Comparison of ENCODE assay signal across 27 cellular contexts in the genomic region with DNA sequence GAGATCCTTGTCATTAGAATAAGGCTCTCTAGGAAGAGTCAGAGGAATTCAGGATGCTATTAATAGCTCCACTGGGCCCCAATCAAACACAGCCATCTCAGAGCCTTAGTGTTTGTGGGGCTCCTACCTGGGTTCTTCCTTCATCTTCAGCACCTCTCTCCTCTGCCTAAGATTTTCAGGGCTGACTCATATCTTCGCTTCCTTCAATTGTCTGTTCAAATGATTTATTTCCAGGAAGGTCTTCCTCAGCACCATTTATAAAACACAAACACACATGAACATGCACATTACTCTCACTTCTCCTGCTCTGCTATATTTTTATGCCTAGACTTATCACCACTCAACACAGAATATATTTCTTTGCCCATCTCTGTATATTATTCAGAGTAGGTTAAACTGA.
DNase-seq lines count a peak whose midpoint lies in the region; ATAC-seq and TF ChIP-seq lines count a peak whose summit lies in the region.
"Had no signal": no experiment of that assay in that cellular context is flagged by ENCODE, and none has a peak within 500 bp of the region (broad histone marks: within the 10 kb centered on the region; RNA-seq: fewer than 3 reads in every experiment).

No MANE protein-coding gene starts in this region.

- H3K36me3 ChIP-seq in GM23338 (ENCODE audit: insufficient read depth) (no peaks in the 10 kb centered on the region), PC-3 (ENCODE audit: low read depth, low read length) (no peaks in the 10 kb centered on the region), gastroesophageal sphincter (no peaks in the 10 kb centered on the region), sigmoid colon (no peaks in the 10 kb centered on the region)
- H3K36me3 ChIP-seq: neutrophil had no signal

- WGBS in gastroesophageal sphincter (ENCODE audit: low coverage in 1 of 2), 2 donors, result 82 to 94% methylated on average over 1 of the region's 1 CpG
- 89 to 90% methylated on average over 1 of the region's 1 CpG for WGBS in sigmoid colon, 2 donors

- intact Hi-C loops in PC-3 (cut with micrococcal nuclease), result loop anchor here (10.0 kb wide), 1 partner anchor 120 kb away; no protein-coding TSS in a partner anchor
- intact Hi-C loops in sigmoid colon (cut with DNase I), result loop anchor here (5.0 kb wide), 1 partner anchor 167 kb away; no protein-coding TSS in a partner anchor

- no peak overlapping the region for H3K27ac ChIP-seq in GM23338 (ENCODE audit: low read depth)
- no peak overlapping the region for H3K27ac ChIP-seq in PC-3 (ENCODE audit: low read length)
- H3K27ac ChIP-seq in gastroesophageal sphincter, result peak overlapping the region in 3 of 4 donors; percentile 43 to 88 (median 85)
- H3K27ac ChIP-seq in sigmoid colon, result peak overlapping the region; percentile 25 to 90 (median 86)
- H3K27ac ChIP-seq: neutrophil had no signal

- H3K4me3 ChIP-seq in GM23338 (no peak overlapping the region), PC-3 (ENCODE audit: low read length) (no peak overlapping the region), gastroesophageal sphincter (no peak overlapping the region), sigmoid colon (no peak overlapping the region)
- H3K4me3 ChIP-seq: lung, MG63 had no signal

- CTCF ChIA-PET in PC-3 (lab: Charles Lee), result no interaction called here

- H3K9ac ChIP-seq in PC-3 (ENCODE audit: low read length), result no peak overlapping the region

- POLR2A ChIA-PET in PC-3 (lab: Charles Lee; ENCODE audit: unreplicated experiment), result no interaction called here

- DNase-seq in GM23338 (ENCODE audit: low spot score) (no peak), PC-3 (peak; percentile 7), sigmoid colon (no peak)
- DNase-seq in stimulated activated CD4-positive, alpha-beta T cell treated with anti-CD3 and anti-CD28 coated beads, Interleukin-2, amount 100 ng/mL, for 24 hours, result no peak
- no peak for DNase-seq in activated T-cell treated with anti-CD3 and anti-CD28 coated beads, Interleukin-2, amount 50 U/mL, for 48 hours
- no peak for DNase-seq in central memory CD4-positive, alpha-beta T cell
- DNase-seq: aorta; CD4-positive, CD25-positive, alpha-beta regulatory T cell; effector CD8-positive, alpha-beta T cell; erythroblast; foreskin melanocyte; KBM-7; MG63; NCI-H2081 treated with DMSO at 0.1 percent for 48 hours; NCI-H345; NCI-H748 treated with DMSO at 0.1 percent for 48 hours; stimulated activated CD4-positive, alpha-beta T cell treated with anti-CD3 and anti-CD28 coated beads, Interleukin-12 subunit alpha, Interleukin-12 subunit beta, amount 100 ng/mL, for 4 hours; stimulated activated CD4-positive, alpha-beta T cell treated with anti-CD3 and anti-CD28 coated beads, Interleukin-4, amount 100 ng/mL, for 4 hours; stimulated activated naive CD4-positive, alpha-beta T cell; T-helper 9 cell had no signal

- no TSS peak for BruUV-seq in PC-3 (replicated peaks; lab: Mats Ljungman, UMichigan)

- H3K9me2 ChIP-seq in GM23338 (ENCODE audit: insufficient read depth), result no peaks in the 10 kb centered on the region
- no peaks in the 10 kb centered on the region for H3K9me2 ChIP-seq in PC-3 (replicated peaks; ENCODE audit: low read length)

- H3K4me1 Mint-ChIP-seq in GM23338, result peaks cover 16% of the 10 kb centered on the region

- no peaks in the 10 kb centered on the region for H3K36me3 Mint-ChIP-seq in GM23338 (ENCODE audit: low read depth)
- H3K36me3 Mint-ChIP-seq: CD4-positive, CD25-positive, alpha-beta regulatory T cell; WTC11 had no signal

- ATAC-seq in GM23338, result no peak
- ATAC-seq in PC-3, result no peak
- ATAC-seq in gastroesophageal sphincter, result no peak
- no peak for ATAC-seq in GM18502 (IDR thresholded peaks at IDR 0.05; ENCODE audit: poor library complexity, unreplicated experiment)
- ATAC-seq: Right ventricle myocardium inferior, WTC11 had no signal

- H2AFZ ChIP-seq in GM23338 (peak overlapping the region; percentile 12; the same call in 1 of the 2 replicates), PC-3 (ENCODE audit: low read length) (no peak overlapping the region)

- H3K9me3 ChIP-seq in PC-3 (ENCODE audit: low read length), result no peaks in the 10 kb centered on the region
- H3K9me3 ChIP-seq in gastroesophageal sphincter, result no peaks in the 10 kb centered on the region
- no peaks in the 10 kb centered on the region for H3K9me3 ChIP-seq in sigmoid colon
- H3K9me3 ChIP-seq: neutrophil had no signal

- H3F3A ChIP-seq in GM23338 (replicated peaks; ENCODE audit: low read depth) (no peaks in the 10 kb centered on the region), PC-3 (ENCODE audit: low read length, unreplicated experiment) (no peaks in the 10 kb centered on the region)

- H3K4me1 ChIP-seq in GM23338 (ENCODE audit: insufficient read depth) (peaks cover 8% of the 10 kb centered on the region), PC-3 (ENCODE audit: insufficient read depth, low read length) (peaks cover 34% of the 10 kb centered on the region), gastroesophageal sphincter (peaks cover 11 to 86% (median 15%) of the 10 kb centered on the region in 3 donors), sigmoid colon (peaks cover 0 to 87% (median 75%) of the 10 kb centered on the region in 4 donors)

- H3K4me2 ChIP-seq in GM23338 (peak overlapping the region; percentile 30; the same call in 1 of the 2 replicates), PC-3 (ENCODE audit: low read length) (no peak overlapping the region)

- TF ChIP-seq POLR2A in gastroesophageal sphincter (IDR thresholded peaks at IDR 0.05) (no peak), sigmoid colon (IDR thresholded peaks at IDR 0.05) (no peak)

- no peaks in the 10 kb centered on the region for H3K27me3 Mint-ChIP-seq in GM23338 (ENCODE audit: insufficient read depth, low read depth, poor library complexity)

- no peak for TF ChIP-seq EP300 in gastroesophageal sphincter (IDR thresholded peaks at IDR 0.05)
- no peak for TF ChIP-seq EP300 in sigmoid colon (IDR thresholded peaks at IDR 0.05)

- no peak overlapping the region for H3K4me3 Mint-ChIP-seq in GM23338
- H3K4me3 Mint-ChIP-seq: activated naive CD4-positive, alpha-beta T cell treated with anti-CD3 and anti-CD28 coated beads, Interleukin-2, amount 50 U/mL, for 24 hours; CD4-positive, CD25-positive, alpha-beta regulatory T cell; WTC11 had no signal

- TF ChIP-seq CTCF in GM23338 (conservative IDR thresholded peaks at IDR 0.05; ENCODE audit: low read depth in 2 of 2) (no peak), PC-3 (conservative IDR thresholded peaks at IDR 0.05; ENCODE audit: low read depth, low read length) (no peak), gastroesophageal sphincter (IDR thresholded peaks at IDR 0.05) (no peak), sigmoid colon (IDR thresholded peaks at IDR 0.05) (no peak)

- H3K27ac Mint-ChIP-seq in GM23338, result no peak overlapping the region
- H3K27ac Mint-ChIP-seq: activated naive CD4-positive, alpha-beta T cell treated with anti-CD3 and anti-CD28 coated beads, Interleukin-2, amount 50 U/mL, for 24 hours; CD4-positive, CD25-positive, alpha-beta regulatory T cell; WTC11 had no signal

- H4K20me1 ChIP-seq in GM23338 (replicated peaks; ENCODE audit: insufficient read depth) (no peaks in the 10 kb centered on the region), PC-3 (ENCODE audit: low read length) (no peaks in the 10 kb centered on the region)

- H3K27me3 ChIP-seq in GM23338 (ENCODE audit: insufficient read depth) (no peaks in the 10 kb centered on the region), PC-3 (ENCODE audit: low read length) (no peaks in the 10 kb centered on the region), gastroesophageal sphincter (no peaks in the 10 kb centered on the region), sigmoid colon (no peaks in the 10 kb centered on the region)
- H3K27me3 ChIP-seq: MG63 had no signal

- no peaks in the 10 kb centered on the region for H3K79me2 ChIP-seq in GM23338 (replicated peaks; ENCODE audit: insufficient read depth)
- no peaks in the 10 kb centered on the region for H3K79me2 ChIP-seq in PC-3 (ENCODE audit: low read length)

- no peaks in the 10 kb centered on the region for H3K9me3 Mint-ChIP-seq in GM23338

TF ChIP-seq in GM23338, 12 proteins besides CTCF, POLR2A, EP300 and RAD21:
- no peak for TF ChIP-seq EZH2phosphoT487 (IDR thresholded peaks at IDR 0.05; ENCODE audit: unreplicated experiment)

Comparison
In these comparisons a context has a peak if more than half of its experiments do, and no peak if none do; other contexts are left out.
1. H3K27ac ChIP-seq: peak in gastroesophageal sphincter (3 of 4) and sigmoid colon (4 of 4); none in GM23338 (single experiment) and PC-3 (single experiment).